In the genomic region with DNA sequence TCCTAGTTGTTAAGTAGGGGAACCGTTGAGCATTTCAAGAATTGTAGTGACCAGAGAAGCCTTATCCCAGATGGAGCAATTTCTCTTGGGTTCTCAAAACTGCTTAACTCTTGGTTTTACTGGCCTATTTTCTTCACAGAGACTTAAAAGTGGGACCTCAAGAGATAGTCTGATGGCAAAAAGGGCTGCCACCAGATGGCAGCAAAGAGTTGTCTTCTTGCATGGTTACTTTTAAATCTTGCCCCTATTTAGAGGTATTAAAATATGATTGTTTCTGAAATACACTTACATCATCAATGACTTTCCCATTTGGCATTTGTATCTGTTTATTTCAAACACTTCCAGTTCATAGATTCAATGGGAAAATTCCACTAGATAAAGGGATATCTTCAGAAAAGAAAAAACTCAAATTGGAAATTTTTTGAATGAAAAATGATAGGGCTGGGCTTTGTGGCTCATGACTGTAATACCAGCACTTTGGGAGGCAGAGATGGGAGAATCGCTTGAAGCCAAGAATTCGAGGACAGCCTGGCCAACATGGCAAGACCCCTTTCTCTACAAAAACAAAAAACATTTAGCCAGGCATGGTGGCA, we compare ENCODE assay signal across 7 cellular contexts.
DNase-seq lines count a peak whose midpoint lies in the region; ATAC-seq, FAIRE-seq and TF ChIP-seq lines count a peak whose summit lies in the region.

No MANE protein-coding gene starts in this region.

- intact Hi-C loops in sciatic nerve (cut with DNase I), result loop anchor here (5.0 kb wide), 1 partner anchor 300 kb away; no protein-coding TSS in a partner anchor

- no peaks in the 10 kb centered on the region for H3K36me3 Mint-ChIP-seq in activated naive CD8-positive, alpha-beta T cell treated with anti-CD3 and anti-CD28 coated beads, Interleukin-2, amount 50 U/mL, for 24 hours (ENCODE audit: low read depth)

- H3K9me3 Mint-ChIP-seq in activated naive CD8-positive, alpha-beta T cell treated with anti-CD3 and anti-CD28 coated beads, Interleukin-2, amount 50 U/mL, for 24 hours, result no peaks in the 10 kb centered on the region

- no peak overlapping the region for H3K27ac Mint-ChIP-seq in activated naive CD8-positive, alpha-beta T cell treated with anti-CD3 and anti-CD28 coated beads, Interleukin-2, amount 50 U/mL, for 24 hours

- H3K4me1 ChIP-seq in right atrium auricular region, result no peaks in the 10 kb centered on the region

- no peak overlapping the region for H3K4me3 Mint-ChIP-seq in activated naive CD8-positive, alpha-beta T cell treated with anti-CD3 and anti-CD28 coated beads, Interleukin-2, amount 50 U/mL, for 24 hours

- H3K27me3 Mint-ChIP-seq in activated naive CD8-positive, alpha-beta T cell treated with anti-CD3 and anti-CD28 coated beads, Interleukin-2, amount 50 U/mL, for 24 hours, result no peaks in the 10 kb centered on the region

- no peak overlapping the region for H3K27ac ChIP-seq in right atrium auricular region

- no peak for ATAC-seq in activated naive CD8-positive, alpha-beta T cell treated with anti-CD3 and anti-CD28 coated beads, Interleukin-2, amount 50 U/mL, for 24 hours
- peak; percentile 64 for ATAC-seq in sciatic nerve
- ATAC-seq in GM21447 (IDR thresholded peaks at IDR 0.05; ENCODE audit: unreplicated experiment), result no peak

- H3K4me1 Mint-ChIP-seq in activated naive CD8-positive, alpha-beta T cell treated with anti-CD3 and anti-CD28 coated beads, Interleukin-2, amount 50 U/mL, for 24 hours, result no peaks in the 10 kb centered on the region

- no peaks in the 10 kb centered on the region for H3K27me3 ChIP-seq in right atrium auricular region

- no peaks in the 10 kb centered on the region for H3K36me3 ChIP-seq in right atrium auricular region

- peak; percentile 23 to 68 for TF ChIP-seq CTCF in right atrium auricular region (IDR thresholded peaks at IDR 0.05)

- DNase-seq in HCEC 1CT (peak; percentile 72), NCI-H1930 (lab: John Stamatoyannopoulos, UW) (peak; percentile 42 to 81), right atrium auricular region (ENCODE audit: low spot score) (peak; percentile 68), sciatic nerve (ENCODE audit: low spot score) (peak; percentile 84)
- DNase-seq in activated naive CD8-positive, alpha-beta T cell treated with anti-CD3 and anti-CD28 coated beads, Interleukin-2, amount 50 U/mL, for 24 hours, result peak; percentile 35

- H3K4me3 ChIP-seq in right atrium auricular region, result no peak overlapping the region

- H3K9me3 ChIP-seq in right atrium auricular region, result no peaks in the 10 kb centered on the region

- peak; percentile 62 for FAIRE-seq in G401.6 (lab: Jason Lieb, UNC)
